ENCODE assay signal across 2 cellular contexts in the genomic region with DNA sequence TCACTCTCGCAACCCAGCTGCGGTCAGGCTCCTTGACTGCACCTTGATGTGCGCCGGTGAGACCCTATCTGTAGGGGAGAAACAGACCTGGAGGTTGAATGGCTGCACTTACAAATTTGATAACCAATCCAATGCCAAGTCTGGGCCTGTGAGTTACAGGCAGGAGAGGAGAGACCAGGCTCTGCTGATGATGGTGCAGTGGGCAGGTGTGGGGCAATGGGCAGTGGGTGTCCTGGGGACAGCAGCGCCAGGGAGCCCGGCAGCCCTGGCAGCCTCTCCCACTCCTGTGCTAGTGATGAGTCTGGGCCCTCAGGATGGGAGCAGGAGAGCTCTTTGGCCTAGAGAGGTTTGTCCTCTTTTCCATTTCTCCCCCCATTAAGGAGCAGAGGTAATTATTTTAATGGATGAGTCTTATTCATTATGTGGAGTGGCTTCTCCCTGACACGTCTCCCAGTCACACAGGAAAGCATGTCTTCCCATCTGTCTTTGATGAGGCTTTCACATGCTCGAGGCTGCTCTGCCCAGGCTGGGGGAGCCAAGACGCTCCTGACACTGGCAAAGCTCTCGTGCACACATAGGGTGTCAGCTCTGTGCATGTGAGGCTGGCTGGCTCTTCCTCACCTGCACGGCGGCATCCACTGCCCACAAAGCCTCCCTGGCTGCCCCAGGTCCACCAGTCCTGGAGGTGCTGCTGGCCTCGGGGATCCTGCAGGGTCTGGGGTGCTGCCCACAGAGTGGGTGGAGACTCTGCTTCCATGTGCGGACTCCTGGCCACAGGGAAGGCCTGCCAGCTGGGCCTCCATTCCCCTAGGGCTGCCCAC.
TF ChIP-seq lines count a peak whose summit lies in the region.

No MANE protein-coding gene starts in this region.

TF ChIP-seq in HepG2, 621 proteins besides CTCF, POLR2A, EP300 and RAD21:
- peak; percentile 14; the same call in 1 of the 2 replicates for TF ChIP-seq ZNF768 (CRISPR knock-in tag; IDR thresholded peaks at IDR 0.05)
- peak; percentile 44 for TF ChIP-seq AGO2 (optimal IDR thresholded peaks at IDR 0.05; ENCODE audit: low read depth, low read length)
- TF ChIP-seq, protein P1, sequence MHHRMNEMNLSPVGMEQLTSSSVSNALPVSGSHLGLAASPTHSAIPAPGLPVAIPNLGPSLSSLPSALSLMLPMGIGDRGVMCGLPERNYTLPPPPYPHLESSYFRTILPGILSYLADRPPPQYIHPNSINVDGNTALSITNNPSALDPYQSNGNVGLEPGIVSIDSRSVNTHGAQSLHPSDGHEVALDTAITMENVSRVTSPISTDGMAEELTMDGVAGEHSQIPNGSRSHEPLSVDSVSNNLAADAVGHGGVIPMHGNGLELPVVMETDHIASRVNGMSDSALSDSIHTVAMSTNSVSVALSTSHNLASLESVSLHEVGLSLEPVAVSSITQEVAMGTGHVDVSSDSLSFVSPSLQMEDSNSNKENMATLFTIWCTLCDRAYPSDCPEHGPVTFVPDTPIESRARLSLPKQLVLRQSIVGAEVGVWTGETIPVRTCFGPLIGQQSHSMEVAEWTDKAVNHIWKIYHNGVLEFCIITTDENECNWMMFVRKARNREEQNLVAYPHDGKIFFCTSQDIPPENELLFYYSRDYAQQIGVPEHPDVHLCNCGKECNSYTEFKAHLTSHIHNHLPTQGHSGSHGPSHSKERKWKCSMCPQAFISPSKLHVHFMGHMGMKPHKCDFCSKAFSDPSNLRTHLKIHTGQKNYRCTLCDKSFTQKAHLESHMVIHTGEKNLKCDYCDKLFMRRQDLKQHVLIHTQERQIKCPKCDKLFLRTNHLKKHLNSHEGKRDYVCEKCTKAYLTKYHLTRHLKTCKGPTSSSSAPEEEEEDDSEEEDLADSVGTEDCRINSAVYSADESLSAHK (CRISPR knock-in tag; IDR thresholded peaks at IDR 0.05; ENCODE audit: borderline replicate concordance): no peak

TF ChIP-seq in H1, 55 proteins besides CTCF, POLR2A, EP300 and RAD21:
- TF ChIP-seq RBBP5 (IDR thresholded peaks at IDR 0.05; ENCODE audit: borderline replicate concordance, low read depth, low read length) (no peak), KDM5A (IDR thresholded peaks at IDR 0.05; ENCODE audit: low read length) (no peak), SIX5 (IDR thresholded peaks at IDR 0.05; ENCODE audit: low read depth, low read length) (no peak), SIRT6 (IDR thresholded peaks at IDR 0.05; ENCODE audit: low read length) (no peak), ASH2L (IDR thresholded peaks at IDR 0.05; ENCODE audit: low read length) (no peak), HDAC2 (IDR thresholded peaks at IDR 0.05; ENCODE audit: borderline replicate concordance in 1 of 2, low read depth in 2 of 2, low read length in 2 of 2) (no peak), RNF2 (IDR thresholded peaks at IDR 0.05; ENCODE audit: borderline replicate concordance, low read depth, low read length, missing control alignments, poor library complexity, severe bottlenecking) (no peak), TAF1 (IDR thresholded peaks at IDR 0.05; ENCODE audit: low read depth, low read length) (no peak), POLR2AphosphoS5 (IDR thresholded peaks at IDR 0.05; ENCODE audit: low read depth, low read length) (no peak), TCF12 (IDR thresholded peaks at IDR 0.05; ENCODE audit: low read depth, low read length) (no peak), SP1 (IDR thresholded peaks at IDR 0.05; ENCODE audit: low read depth, low read length) (no peak), POU5F1 (IDR thresholded peaks at IDR 0.05; ENCODE audit: low read depth, low read length) (no peak), PHF8 (conservative IDR thresholded peaks at IDR 0.05; ENCODE audit: low read depth, low read length) (no peak)
